8 cellular contexts compared by ENCODE assay signal in the genomic region with DNA sequence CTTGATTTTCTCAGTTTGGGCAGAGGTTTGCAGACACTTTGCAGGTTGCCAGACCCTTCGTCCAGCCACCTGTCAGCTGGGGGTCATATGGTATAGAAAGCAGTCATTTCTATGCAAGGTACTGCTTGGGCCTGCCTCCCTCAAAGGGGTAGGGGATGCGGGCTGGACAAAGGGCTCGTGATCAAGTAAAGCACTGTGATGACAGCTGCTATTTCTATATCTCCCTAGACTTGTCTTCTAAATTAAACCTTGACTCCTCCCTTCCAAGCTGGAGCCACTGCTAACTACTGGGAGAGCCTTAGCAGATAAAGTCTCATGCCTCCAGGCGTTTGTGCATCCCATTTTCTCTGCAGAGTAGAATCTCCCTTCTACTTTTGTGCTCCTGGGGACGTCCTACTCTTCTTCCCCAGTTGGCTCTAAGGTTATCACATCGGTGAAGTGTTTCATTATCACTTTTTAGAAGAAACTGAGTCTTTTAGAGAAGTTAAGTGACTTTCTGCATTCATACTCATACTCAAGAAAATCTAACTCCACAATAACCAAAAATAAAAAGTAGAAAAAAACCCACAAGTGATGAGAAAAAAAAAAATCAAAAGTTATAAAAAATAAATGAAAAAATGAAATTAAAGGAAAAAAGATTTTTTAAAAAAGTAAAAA. TPM values are rescaled to one million over a fixed set of nuclear protein-coding genes. Genes with fewer than 3 reads are reported as not detected.
DNase-seq lines count a peak whose midpoint lies in the region; ATAC-seq and TF ChIP-seq lines count a peak whose summit lies in the region.

No MANE protein-coding gene starts in this region.

- H3K36me3 Mint-ChIP-seq in activated naive CD4-positive, alpha-beta T cell treated with anti-CD3 and anti-CD28 coated beads, Interleukin-2, amount 50 U/mL, for 24 hours = peaks cover 26% of the 10 kb centered on the region
- peaks cover 23% of the 10 kb centered on the region for H3K36me3 Mint-ChIP-seq in activated naive CD8-positive, alpha-beta T cell treated with anti-CD3 and anti-CD28 coated beads, Interleukin-2, amount 10 ng/mL, durations not matched to agents 7 days and 5 days

- H3K36me3 ChIP-seq in left lung (peaks cover 0 to 28% of the 10 kb centered on the region in 2 donors), upper lobe of left lung (peaks cover 0 to 28% (median 15%) of the 10 kb centered on the region in 4 donors)

- peaks cover 43% of the 10 kb centered on the region for H3K4me1 Mint-ChIP-seq in activated naive CD4-positive, alpha-beta T cell treated with anti-CD3 and anti-CD28 coated beads, Interleukin-2, amount 50 U/mL, for 24 hours
- H3K4me1 Mint-ChIP-seq in activated naive CD8-positive, alpha-beta T cell treated with anti-CD3 and anti-CD28 coated beads, Interleukin-2, amount 10 ng/mL, durations not matched to agents 7 days and 5 days = peaks cover 33% of the 10 kb centered on the region

- H3K27me3 Mint-ChIP-seq in activated naive CD4-positive, alpha-beta T cell treated with anti-CD3 and anti-CD28 coated beads, Interleukin-2, amount 50 U/mL, for 24 hours = no peaks in the 10 kb centered on the region
- H3K27me3 Mint-ChIP-seq in activated naive CD8-positive, alpha-beta T cell treated with anti-CD3 and anti-CD28 coated beads, Interleukin-2, amount 10 ng/mL, durations not matched to agents 7 days and 5 days = no peaks in the 10 kb centered on the region

- ATAC-seq in activated naive CD8-positive, alpha-beta T cell treated with anti-CD3 and anti-CD28 coated beads, Interleukin-2, amount 10 ng/mL, durations not matched to agents 7 days and 5 days (ENCODE audit: low read depth) = no peak
- ATAC-seq in left lung = no peak
- ATAC-seq in upper lobe of left lung (ENCODE audit: low FRiP score in 2 of 2) = no peak

- peak overlapping the region; percentile 100 for H3K4me3 Mint-ChIP-seq in activated naive CD4-positive, alpha-beta T cell treated with anti-CD3 and anti-CD28 coated beads, Interleukin-2, amount 50 U/mL, for 24 hours
- H3K4me3 Mint-ChIP-seq in activated naive CD8-positive, alpha-beta T cell treated with anti-CD3 and anti-CD28 coated beads, Interleukin-2, amount 10 ng/mL, durations not matched to agents 7 days and 5 days = peak overlapping the region; percentile 100

- no peaks in the 10 kb centered on the region for H3K9me3 ChIP-seq in left lung
- no peaks in the 10 kb centered on the region for H3K9me3 ChIP-seq in upper lobe of left lung

- TF ChIP-seq CTCF in left lung (IDR thresholded peaks at IDR 0.05) = no peak
- TF ChIP-seq CTCF in upper lobe of left lung (IDR thresholded peaks at IDR 0.05) = no peak

- H3K4me3 ChIP-seq in left lung (peak overlapping the region in 1 of 2 donors; percentile 89), upper lobe of left lung (peak overlapping the region in 3 of 4 donors; percentile 75 to 91 (median 80))

- H3K27me3 ChIP-seq in left lung (no peaks in the 10 kb centered on the region), upper lobe of left lung (no peaks in the 10 kb centered on the region)

- H3K4me1 ChIP-seq in left lung (peaks cover 14 to 39% of the 10 kb centered on the region in 2 donors), upper lobe of left lung (peaks cover 13 to 22% (median 16%) of the 10 kb centered on the region in 4 donors)

- H3K27ac ChIP-seq in left lung (peak overlapping the region; percentile 52 to 92), upper lobe of left lung (peak overlapping the region; percentile 91 to 97 (median 93))

- no peak for TF ChIP-seq POLR2A in upper lobe of left lung (IDR thresholded peaks at IDR 0.05)

- DNase-seq in activated naive CD4-positive, alpha-beta T cell (lab: John Stamatoyannopoulos, UW) = no peak
- no peak for DNase-seq in activated naive CD8-positive, alpha-beta T cell treated with anti-CD3 and anti-CD28 coated beads, Interleukin-2, amount 10 ng/mL, durations not matched to agents 7 days and 5 days
- DNase-seq in left lung (no peak), upper lobe of left lung (no peak), cerebellar cortex (ENCODE audit: low spot score) (no peak), NCI-H526 treated with DMSO at 0.1 percent for 48 hours (lab: John Stamatoyannopoulos, UW) (no peak), HuH-7.5 (ENCODE audit: low spot score) (no peak)

- peak overlapping the region; percentile 100 for H3K27ac Mint-ChIP-seq in activated naive CD4-positive, alpha-beta T cell treated with anti-CD3 and anti-CD28 coated beads, Interleukin-2, amount 50 U/mL, for 24 hours
- peak overlapping the region; percentile 55 for H3K27ac Mint-ChIP-seq in activated naive CD8-positive, alpha-beta T cell treated with anti-CD3 and anti-CD28 coated beads, Interleukin-2, amount 10 ng/mL, durations not matched to agents 7 days and 5 days

- no peaks in the 10 kb centered on the region for H3K9me3 Mint-ChIP-seq in activated naive CD4-positive, alpha-beta T cell treated with anti-CD3 and anti-CD28 coated beads, Interleukin-2, amount 50 U/mL, for 24 hours
- no peaks in the 10 kb centered on the region for H3K9me3 Mint-ChIP-seq in activated naive CD8-positive, alpha-beta T cell treated with anti-CD3 and anti-CD28 coated beads, Interleukin-2, amount 10 ng/mL, durations not matched to agents 7 days and 5 days

- intact Hi-C loops in left lung (cut with DNase I) = no loop called here

- 58 to 61% methylated on average over 4 to 6 of the region's 6 CpGs for WGBS in upper lobe of left lung, 2 donors

- TF ChIP-seq EP300 in upper lobe of left lung (IDR thresholded peaks at IDR 0.05) = no peak

- POLR2A ChIA-PET in activated naive CD8-positive, alpha-beta T cell treated with anti-CD3 and anti-CD28 coated beads, Interleukin-2, amount 10 ng/mL, durations not matched to agents 7 days and 5 days (lab: Charles Lee) = interaction anchor here (0.8 to 3.0 kb wide), 8 partner anchors 9 to 74 kb away, joined by 3 to 21 read pairs (median 8); a partner anchor contains a TSS

RNA-seq across cellular contexts. Expression of a gene that starts 0.7 kb away (rescaled TPM):
- total RNA-seq in activated naive CD8-positive, alpha-beta T cell treated with anti-CD3 and anti-CD28 coated beads, Interleukin-2, amount 10 ng/mL, durations not matched to agents 7 days and 5 days = 100 to 1,000 TPM; 268 to 273 TPM
- total RNA-seq in left lung (100 to 1,000 TPM; 212 to 251 TPM), upper lobe of left lung (100 to 1,000 TPM in 5 of 6 donors, 10 to 100 TPM in 1; 57.3 to 163 (median 131) TPM)

RNA-seq across cellular contexts. Expression of a gene that starts 26.7 kb away (rescaled TPM):
- 1 to 10 TPM; 1.1 to 2.0 TPM for total RNA-seq in activated naive CD8-positive, alpha-beta T cell treated with anti-CD3 and anti-CD28 coated beads, Interleukin-2, amount 10 ng/mL, durations not matched to agents 7 days and 5 days
- total RNA-seq in left lung (1 to 10 TPM; 1.5 to 1.8 TPM), upper lobe of left lung (1 to 10 TPM in 1 of 6 donors, under 1 TPM in 3, not detected in 2; 0.15 to 1.1 (median 0.80) TPM)

RNA-seq across cellular contexts. Expression of a gene that starts 26.8 kb away (rescaled TPM):
- total RNA-seq in activated naive CD8-positive, alpha-beta T cell treated with anti-CD3 and anti-CD28 coated beads, Interleukin-2, amount 10 ng/mL, durations not matched to agents 7 days and 5 days = 10 to 100 TPM; 28.2 to 29.4 TPM
- total RNA-seq in left lung (10 to 100 TPM; 13.4 to 17.3 TPM), upper lobe of left lung (10 to 100 TPM; 11.9 to 39.8 (median 20.3) TPM)
